34 cellular contexts compared by ENCODE assay signal in genomic region chr6:157174731-157175130, GRCh38.
"Had no signal": no experiment of that assay in that cellular context is flagged by ENCODE, and none has a peak within 500 bp of the region (broad histone marks: within the 10 kb centered on the region; RNA-seq: fewer than 3 reads in every experiment).

No MANE protein-coding gene starts in this region.

- H3K27me3 ChIP-seq: MG63 had no signal

- H3K4me3 ChIP-seq: MG63 had no signal

- DNase-seq: Karpas-422, Kasumi-1, MG63, MM.1S, MV-4-11, NCI-H1048, NCI-H1092, NCI-H1092 treated with DMSO at 0.1 percent for 48 hours, NCI-H1105, NCI-H1105 treated with DMSO at 0.1 percent for 48 hours, NCI-H1417, NCI-H1417 treated with DMSO at 0.1 percent for 48 hours, NCI-H1436, NCI-H1436 treated with DMSO at 0.1 percent for 48 hours, NCI-H146, NCI-H1694, NCI-H1694 treated with DMSO at 0.1 percent for 48 hours, NCI-H187, NCI-H187 treated with DMSO at 0.1 percent for 48 hours, NCI-H1930, NCI-H2029, NCI-H2029 treated with DMSO at 0.1 percent for 48 hours, NCI-H2081, NCI-H2081 treated with DMSO at 0.1 percent for 48 hours, NCI-H2107, NCI-H2171, NCI-H2171 treated with DMSO at 0.1 percent for 48 hours, NCI-H2227 treated with DMSO at 0.1 percent for 48 hours, NCI-H226, NCI-H345, NCI-H446, NCI-H446 treated with DMSO at 0.1 percent for 48 hours, NCI-H510A had no signal

- H3K9ac ChIP-seq: KMS-11 had no signal

- H3K36me3 ChIP-seq: MG63 had no signal

- H3K9me3 ChIP-seq: MG63 had no signal
